Comparison of ENCODE assay signal across 10 cellular contexts in genomic region chr18:70659026-70659726, GRCh38.
DNase-seq lines count a peak whose midpoint lies in the region; ATAC-seq and TF ChIP-seq lines count a peak whose summit lies in the region.
"Had no signal": no experiment of that assay in that cellular context is flagged by ENCODE, and none has a peak within 500 bp of the region (broad histone marks: within the 10 kb centered on the region; RNA-seq: fewer than 3 reads in every experiment).

No MANE protein-coding gene starts in this region.

- H3K27me3 ChIP-seq in gastrocnemius medialis: no peaks in the 10 kb centered on the region
- H3K27me3 ChIP-seq: breast epithelium had no signal

- ATAC-seq in GM19455 (IDR thresholded peaks at IDR 0.05; ENCODE audit: unreplicated experiment): no peak
- no peak for ATAC-seq in gastrocnemius medialis

- no peaks in the 10 kb centered on the region for H3K4me1 ChIP-seq in gastrocnemius medialis
- H3K4me1 ChIP-seq: breast epithelium had no signal

- no peaks in the 10 kb centered on the region for H3K9me3 ChIP-seq in gastrocnemius medialis
- H3K9me3 ChIP-seq: breast epithelium had no signal

- in situ Hi-C loops in astrocyte of the spinal cord (cut with HindIII; ENCODE audit: low sequenced_read_pairs) (no loop called here), gastrocnemius medialis (cut with MboI; ENCODE audit: low sequenced_read_pairs in 4 of 4) (no loop called here)

- H3K27ac ChIP-seq in gastrocnemius medialis: no peak overlapping the region
- H3K27ac ChIP-seq: breast epithelium had no signal

- intact Hi-C loops in gastrocnemius medialis (cut with DNase I; ENCODE audit: low total_unique reads): no loop called here

- TF ChIP-seq CTCF in astrocyte of the spinal cord (IDR thresholded peaks at IDR 0.05; ENCODE audit: low read depth, low read length) (no peak), gastrocnemius medialis (IDR thresholded peaks at IDR 0.05 in 4 of 5, conservative IDR thresholded peaks at IDR 0.05 in 1 of 5) (no peak)

- no peak for TF ChIP-seq POLR2A in gastrocnemius medialis (IDR thresholded peaks at IDR 0.05)

- DNase-seq in HT1080 (ENCODE audit: low read depth) (peak; percentile 85), T-helper 9 cell (peak; percentile 29), astrocyte of the spinal cord (ENCODE audit: low read depth, low spot score) (peak; percentile 28), retina (peak; percentile 16), dedifferentiated amniotic fluid mesenchymal stem cell (ENCODE audit: extremely low spot score) (no peak), gastrocnemius medialis (no peak), KG1 (lab: John Stamatoyannopoulos, UW) (no peak)
- DNase-seq: hippocampal formation had no signal

- H3K36me3 ChIP-seq in gastrocnemius medialis: no peaks in the 10 kb centered on the region
- H3K36me3 ChIP-seq: breast epithelium had no signal

- H3K4me3 ChIP-seq in astrocyte of the spinal cord (ENCODE audit: low read depth, low read length) (no peak overlapping the region), gastrocnemius medialis (no peak overlapping the region)
- H3K4me3 ChIP-seq: breast epithelium had no signal

Comparison
In these comparisons a context has a peak if more than half of its experiments do, and no peak if none do; other contexts are left out.
1. DNase-seq: peak in HT1080 (single experiment), T-helper 9 cell (single experiment), astrocyte of the spinal cord (single experiment) and retina (single experiment); none in dedifferentiated amniotic fluid mesenchymal stem cell (single experiment), gastrocnemius medialis (0 of 2) and KG1 (single experiment).